Comparison of ENCODE assay signal across 9 cellular contexts in genomic region chr11:122748968-122749687, GRCh38.
DNase-seq lines count a peak whose midpoint lies in the region; ATAC-seq and TF ChIP-seq lines count a peak whose summit lies in the region.
"Had no signal": no experiment of that assay in that cellular context is flagged by ENCODE, and none has a peak within 500 bp of the region (broad histone marks: within the 10 kb centered on the region; RNA-seq: fewer than 3 reads in every experiment).

No MANE protein-coding gene starts in this region.

- CTCF ChIA-PET in Panc1 (lab: Charles Lee): interaction anchor here (0.6 to 1.6 kb wide), 2 partner anchors 10 to 33 kb away, joined by 3 read pairs; no protein-coding TSS in a partner anchor

- DNase-seq in activated T-cell treated with anti-CD3 and anti-CD28 coated beads for 24 hours (ENCODE audit: low read depth) (peak; percentile 62), activated T-cell treated with anti-CD3 and anti-CD28 coated beads for 4 hours (no peak), Panc1 (ENCODE audit: low read depth, low spot score) (no peak), adrenal gland (peak in 6 of 7 donors; percentile 26 to 77 (median 54)), lung (ENCODE audit: low spot score) (peak; percentile 45), thoracic aorta (ENCODE audit: low spot score) (no peak), NCI-H2196 treated with DMSO at 0.1 percent for 48 hours (lab: John Stamatoyannopoulos, UW; ENCODE audit: unreplicated experiment) (no peak)

- H3K27ac ChIP-seq in Panc1 (ENCODE audit: low read length) (no peak overlapping the region), adrenal gland (peak overlapping the region in 2 of 5 donors; percentile 34 to 71), lung (ENCODE audit: low read depth in 1 of 2, low read length in 1 of 2) (no peak overlapping the region), thoracic aorta (no peak overlapping the region)
- H3K27ac ChIP-seq: C4-2B had no signal

- TF ChIP-seq POLR2A in adrenal gland (IDR thresholded peaks at IDR 0.05): no peak

- no peak overlapping the region for H3K4me3 ChIP-seq in Panc1 (ENCODE audit: low read depth in 2 of 2, low read length in 2 of 2)
- H3K4me3 ChIP-seq in adrenal gland: no peak overlapping the region
- no peak overlapping the region for H3K4me3 ChIP-seq in lung
- H3K4me3 ChIP-seq in thoracic aorta: no peak overlapping the region

- H3K9me3 ChIP-seq in Panc1 (ENCODE audit: control insufficient read depth, insufficient read depth, low read depth, low read length) (no peaks in the 10 kb centered on the region), adrenal gland (replicated peaks in 1 of 3) (no peaks in the 10 kb centered on the region), lung (ENCODE audit: control insufficient read depth in 2 of 2, insufficient read depth in 1 of 2, low read length in 1 of 2) (peaks cover 0 to 3% of the 10 kb centered on the region in 2 donors), thoracic aorta (no peaks in the 10 kb centered on the region)

- POLR2A ChIA-PET in Panc1 (lab: Charles Lee): interaction anchor here (1.0 kb wide), 1 partner anchor 84 kb away, joined by 3 read pairs; no protein-coding TSS in a partner anchor

- intact Hi-C loops in Panc1 (cut with micrococcal nuclease; ENCODE audit: unreplicated experiment): no loop called here
- intact Hi-C loops in adrenal gland (cut with DNase I): no loop called here

- no peaks in the 10 kb centered on the region for H3K27me3 ChIP-seq in Panc1 (ENCODE audit: control insufficient read depth, insufficient read depth, low read length)
- H3K27me3 ChIP-seq in adrenal gland: no peaks in the 10 kb centered on the region
- H3K27me3 ChIP-seq in lung (ENCODE audit: control insufficient read depth, insufficient read depth): no peaks in the 10 kb centered on the region
- no peaks in the 10 kb centered on the region for H3K27me3 ChIP-seq in thoracic aorta (replicated peaks; ENCODE audit: insufficient read depth)

- H3K36me3 ChIP-seq in Panc1 (ENCODE audit: control insufficient read depth, insufficient read depth, low read length) (no peaks in the 10 kb centered on the region), adrenal gland (replicated peaks in 1 of 2) (no peaks in the 10 kb centered on the region), lung (ENCODE audit: control insufficient read depth in 2 of 2, insufficient read depth in 2 of 2, low read length in 2 of 2) (no peaks in the 10 kb centered on the region), thoracic aorta (no peaks in the 10 kb centered on the region)

- TF ChIP-seq CTCF in Panc1 (IDR thresholded peaks at IDR 0.05) (no peak), adrenal gland (IDR thresholded peaks at IDR 0.05) (no peak), lung (IDR thresholded peaks at IDR 0.05; ENCODE audit: control extremely low read depth, extremely low read depth) (no peak), thoracic aorta (IDR thresholded peaks at IDR 0.05) (no peak)

- ATAC-seq in HG03025 (IDR thresholded peaks at IDR 0.05; ENCODE audit: low FRiP score, unreplicated experiment): peak; percentile 74
- peak; percentile 45; the same call in 1 of the 2 replicates for ATAC-seq in Panc1
- peak; percentile 69 for ATAC-seq in lung (ENCODE audit: insufficient read depth, low FRiP score)
- peak; percentile 59 for ATAC-seq in thoracic aorta (ENCODE audit: insufficient number of reproducible peaks, low FRiP score, low read depth)

- no TSS peak for BruUV-seq in Panc1 (replicated peaks; lab: Mats Ljungman, UMichigan)

- H3K4me1 ChIP-seq in Panc1 (ENCODE audit: control insufficient read depth, insufficient read depth, low read length) (no peaks in the 10 kb centered on the region), adrenal gland (replicated peaks in 1 of 2) (peaks cover 0 to 6% of the 10 kb centered on the region in 2 donors), lung (ENCODE audit: control insufficient read depth in 2 of 2, insufficient read depth in 2 of 2, low read length in 2 of 2) (peaks cover 0 to 8% of the 10 kb centered on the region in 2 donors), thoracic aorta (ENCODE audit: control insufficient read depth in 1 of 2, low read depth in 2 of 2) (no peaks in the 10 kb centered on the region)

- WGBS in adrenal gland, 4 donors: 55 to 62% (median 57%) methylated on average over 6 of the region's 6 CpGs
- 47 to 55% methylated on average over 6 of the region's 6 CpGs for WGBS in lung, 2 donors

- in situ Hi-C loops in Panc1 (cut with HindIII; ENCODE audit: low pct_unique_long_range_greater_than_20kb, low sequenced_read_pairs): no loop called here

Comparison
In these comparisons a context has a peak if more than half of its experiments do, and no peak if none do; other contexts are left out.
1. DNase-seq: peak in activated T-cell treated with anti-CD3 and anti-CD28 coated beads for 24 hours (single experiment), adrenal gland (6 of 7) and lung (single experiment); none in activated T-cell treated with anti-CD3 and anti-CD28 coated beads for 4 hours (single experiment), Panc1 (single experiment), thoracic aorta (single experiment) and NCI-H2196 treated with DMSO at 0.1 percent for 48 hours (single experiment).
2. Peak in every context shown above with its lines, with median percentiles within 50 percentile points of each other: ATAC-seq.